8 cellular contexts compared by ENCODE assay signal in genomic region chr3:17742837-17743659, GRCh38. TPM values are rescaled to one million over a fixed set of nuclear protein-coding genes. Genes with fewer than 3 reads are reported as not detected.
DNase-seq lines count a peak whose midpoint lies in the region; ATAC-seq and TF ChIP-seq lines count a peak whose summit lies in the region.

No MANE protein-coding gene starts in this region.

- TF ChIP-seq CTCF in fibroblast of pulmonary artery (IDR thresholded peaks at IDR 0.05; ENCODE audit: low read length, missing control alignments), result no peak

- intact Hi-C loops in posterior cingulate gyrus (cut with DNase I), result loop anchor here (2.0 to 5.0 kb wide), 2 partner anchors 96 to 98 kb away; no protein-coding TSS in a partner anchor

- peak overlapping the region; percentile 81 for H3K27ac Mint-ChIP-seq in T-helper 17 cell

- no peaks in the 10 kb centered on the region for H3K9me3 ChIP-seq in T-helper 17 cell (ENCODE audit: control insufficient read depth, low read length, poor library complexity, severe bottlenecking)

- H3K36me3 Mint-ChIP-seq in T-helper 17 cell (ENCODE audit: low read depth), result no peaks in the 10 kb centered on the region

- H3K4me3 ChIP-seq in fibroblast of pulmonary artery (replicated peaks; ENCODE audit: low read depth, low read length), result peak overlapping the region; percentile 71

- no peaks in the 10 kb centered on the region for H3K27me3 Mint-ChIP-seq in T-helper 17 cell

- in situ Hi-C loops in KBM-7 (cut with MboI; ENCODE audit: low pct_unique_long_range_greater_than_20kb, low sequenced_read_pairs), result no loop called here

- peak; percentile 5 to 14 for ATAC-seq in activated CD4-positive, CD25-positive, alpha-beta regulatory T cell treated with anti-CD3 and anti-CD28 coated beads, Interleukin-2, amount 50 U/mL, for 24 hours
- peak; percentile 0 for ATAC-seq in HG02852 (IDR thresholded peaks at IDR 0.05; ENCODE audit: unreplicated experiment)
- peak; percentile 1 for ATAC-seq in T-helper 17 cell

- H3K4me1 Mint-ChIP-seq in T-helper 17 cell, result peaks cover 34% of the 10 kb centered on the region

- no peak for DNase-seq in activated CD4-positive, CD25-positive, alpha-beta regulatory T cell (lab: John Stamatoyannopoulos, UW)
- DNase-seq in T-helper 17 cell, result no peak
- no peak for DNase-seq in fibroblast of pulmonary artery (ENCODE audit: low read depth)
- peak in 7 of 10 donors; percentile 91 to 99 (median 95) for DNase-seq in posterior cingulate gyrus
- DNase-seq in KBM-7, result no peak
- no peak for DNase-seq in globus pallidus (ENCODE audit: low spot score)

- peak overlapping the region; percentile 88 for H3K4me3 Mint-ChIP-seq in T-helper 17 cell

RNA-seq across cellular contexts. Expression of gene TBC1D5, which starts 0.6 kb away (rescaled TPM):
- total RNA-seq in T-helper 17 cell, result 10 to 100 TPM; 53.7 to 58.4 TPM

Comparison
In these comparisons a context has a peak if more than half of its experiments do, and no peak if none do; other contexts are left out.
1. DNase-seq: peak in posterior cingulate gyrus (7 of 10); none in activated CD4-positive, CD25-positive, alpha-beta regulatory T cell (0 of 4), T-helper 17 cell (0 of 3), fibroblast of pulmonary artery (single experiment), KBM-7 (single experiment) and globus pallidus (single experiment).
2. Peak in every context shown above with its lines, with median percentiles within 50 percentile points of each other: ATAC-seq.